In the genomic region with DNA sequence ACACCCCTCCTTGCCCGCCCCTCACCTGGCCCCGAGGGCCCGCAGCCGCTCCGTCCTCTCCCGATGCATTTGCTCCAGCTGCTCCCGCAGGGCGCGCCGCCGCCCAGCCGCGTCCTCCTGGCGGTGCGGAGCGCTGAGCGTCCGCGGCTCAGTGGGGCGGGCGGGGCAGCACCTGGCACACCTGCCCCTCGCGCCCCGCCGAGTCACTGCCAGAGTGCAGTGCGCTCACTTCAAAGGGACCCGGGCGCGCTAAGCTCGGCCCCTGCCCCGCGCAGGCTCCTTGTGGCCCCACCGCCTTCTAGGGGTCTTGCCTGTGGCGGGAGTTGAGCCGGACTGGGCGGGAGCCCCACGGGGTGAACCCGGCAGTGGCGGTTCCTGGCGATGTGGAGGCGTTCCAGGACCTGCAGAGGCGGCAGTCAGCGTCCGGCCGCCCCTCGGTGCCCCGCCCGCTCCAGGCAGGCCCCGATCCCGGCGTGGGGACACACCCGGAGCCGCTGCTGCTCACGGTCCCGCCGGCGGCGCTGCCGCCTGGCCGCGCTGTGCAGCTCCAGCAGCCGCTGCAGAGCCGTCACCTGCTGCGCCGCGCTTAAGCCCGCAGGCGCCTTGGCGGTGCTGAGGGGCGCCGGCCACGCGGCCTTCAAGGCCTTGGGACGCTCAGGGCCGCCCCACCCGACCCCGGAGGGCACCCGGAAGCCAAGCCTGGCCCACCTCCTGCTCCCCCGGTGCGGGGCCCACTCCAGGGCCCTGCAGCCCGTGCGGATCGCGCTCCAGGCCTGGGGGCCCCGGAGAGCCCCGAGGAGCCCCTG, we compare ENCODE assay signal across 8 cellular contexts. TPM values are rescaled to one million over a fixed set of nuclear protein-coding genes. Genes with fewer than 3 reads are reported as not detected.
DNase-seq lines count a peak whose midpoint lies in the region; ATAC-seq, FAIRE-seq and TF ChIP-seq lines count a peak whose summit lies in the region.

No MANE protein-coding gene starts in this region.

- no peak overlapping the region for H2AK5ac ChIP-seq in mesenchymal stem cell (ENCODE audit: low read length, severe bottlenecking)

- H3K18ac ChIP-seq in mesenchymal stem cell (ENCODE audit: low read depth in 1 of 2, low read length in 2 of 2): no peak overlapping the region

- POLR2A ChIA-PET in CD8-positive, alpha-beta T cell (lab: Charles Lee): interaction anchor here (0.7 to 1.6 kb wide), 2 partner anchors 130 to 522 kb away, joined by 4 read pairs; no protein-coding TSS in a partner anchor

- peaks cover 23% of the 10 kb centered on the region for H3K36me3 Mint-ChIP-seq in CD8-positive, alpha-beta T cell
- H3K36me3 Mint-ChIP-seq in stimulated activated naive B cell treated with anti-CD40 and anti-IgM and Interleukin-4, amounts not matched to agents 10 μg/mL and 1 μg/mL and 100 μg/mL, for 72 hours: peaks cover 29 to 35% of the 10 kb centered on the region in 2 donors

- H3K23ac ChIP-seq in mesenchymal stem cell (ENCODE audit: low read length in 2 of 2): peak overlapping the region in 1 of 2 experiments; percentile 10

- peak overlapping the region; percentile 58 for H3K9ac ChIP-seq in mesenchymal stem cell (ENCODE audit: low read length)

- peak overlapping the region; percentile 60 for H3K4me3 ChIP-seq in CD8-positive, alpha-beta T cell (ENCODE audit: low read depth, low read length)
- H3K4me3 ChIP-seq in Jurkat, Clone E6-1 (ENCODE audit: low read length): peak overlapping the region; percentile 47
- H3K4me3 ChIP-seq in mesenchymal stem cell (ENCODE audit: insufficient read depth in 1 of 2, low read depth in 1 of 2, low read length in 2 of 2): peak overlapping the region; percentile 51 to 68

- no peak for TF ChIP-seq POLR2A in H54 (IDR thresholded peaks at IDR 0.05; ENCODE audit: low read depth, low read length)

- no peak overlapping the region for H3K27ac ChIP-seq in CD8-positive, alpha-beta T cell (ENCODE audit: low read depth, low read length)
- H3K27ac ChIP-seq in mesenchymal stem cell (ENCODE audit: low read length, poor library complexity, severe bottlenecking): no peak overlapping the region

- peak overlapping the region; percentile 33 for H2AFZ ChIP-seq in mesenchymal stem cell (ENCODE audit: low read depth, low read length)

- FAIRE-seq in H54 (lab: Jason Lieb, UNC): no peak

- no peak overlapping the region for H2BK120ac ChIP-seq in mesenchymal stem cell (ENCODE audit: low read depth, low read length)

- no peaks in the 10 kb centered on the region for H3K9me3 Mint-ChIP-seq in CD8-positive, alpha-beta T cell
- H3K9me3 Mint-ChIP-seq in stimulated activated naive B cell treated with anti-CD40 and anti-IgM and Interleukin-4, amounts not matched to agents 10 μg/mL and 1 μg/mL and 100 μg/mL, for 72 hours: no peaks in the 10 kb centered on the region

- H3K79me1 ChIP-seq in mesenchymal stem cell (replicated peaks; ENCODE audit: low read length, poor library complexity, severe bottlenecking): peaks cover 14% of the 10 kb centered on the region

- H3K4me1 Mint-ChIP-seq in CD8-positive, alpha-beta T cell (ENCODE audit: low read depth): peaks cover 33% of the 10 kb centered on the region
- H3K4me1 Mint-ChIP-seq in stimulated activated naive B cell treated with anti-CD40 and anti-IgM and Interleukin-4, amounts not matched to agents 10 μg/mL and 1 μg/mL and 100 μg/mL, for 72 hours: peaks cover 31 to 53% of the 10 kb centered on the region in 2 donors

- H3K9me3 ChIP-seq in CD8-positive, alpha-beta T cell (ENCODE audit: low read length): no peaks in the 10 kb centered on the region
- no peaks in the 10 kb centered on the region for H3K9me3 ChIP-seq in mesenchymal stem cell (ENCODE audit: control insufficient read depth, low read length)

- peaks cover 8% of the 10 kb centered on the region for H3K4me1 ChIP-seq in CD8-positive, alpha-beta T cell (ENCODE audit: insufficient read depth, low read length)
- H3K4me1 ChIP-seq in mesenchymal stem cell (ENCODE audit: control insufficient read depth, insufficient read depth, low read depth, low read length): peaks cover 24% of the 10 kb centered on the region

- peak overlapping the region; percentile 76 for H3K4me3 Mint-ChIP-seq in CD8-positive, alpha-beta T cell
- peak overlapping the region; percentile 67 to 79 for H3K4me3 Mint-ChIP-seq in stimulated activated naive B cell treated with anti-CD40 and anti-IgM and Interleukin-4, amounts not matched to agents 10 μg/mL and 1 μg/mL and 100 μg/mL, for 72 hours

- no peaks in the 10 kb centered on the region for H3K27me3 ChIP-seq in CD8-positive, alpha-beta T cell (ENCODE audit: insufficient read depth, low read length)
- H3K27me3 ChIP-seq in mesenchymal stem cell (ENCODE audit: control insufficient read depth in 1 of 2, insufficient read depth in 1 of 2, low read length in 2 of 2): peaks cover 26 to 38% of the 10 kb centered on the region in 2 experiments

- H3K27me3 Mint-ChIP-seq in CD8-positive, alpha-beta T cell (ENCODE audit: low read depth): no peaks in the 10 kb centered on the region
- H3K27me3 Mint-ChIP-seq in stimulated activated naive B cell treated with anti-CD40 and anti-IgM and Interleukin-4, amounts not matched to agents 10 μg/mL and 1 μg/mL and 100 μg/mL, for 72 hours: peaks cover 10 to 19% of the 10 kb centered on the region in 2 donors

- no peak overlapping the region for H3K4ac ChIP-seq in mesenchymal stem cell (ENCODE audit: low read depth in 1 of 2, low read length in 2 of 2)

- DNase-seq in CD8-positive, alpha-beta T cell: peak in 5 of 7 experiments; percentile 11 to 71 (median 37)
- DNase-seq in Jurkat, Clone E6-1 (ENCODE audit: low read depth, low spot score): no peak
- peak; percentile 25 to 26 for DNase-seq in activated CD4-positive, alpha-beta T cell treated with anti-CD3 and anti-CD28 coated beads for 4 hours
- peak; percentile 22 for DNase-seq in effector CD4-positive, alpha-beta T cell
- DNase-seq in mesenchymal stem cell: peak; percentile 38
- peak; percentile 32 for DNase-seq in stimulated activated naive B cell treated with anti-CD40 and anti-IgM and Interleukin-4, amounts not matched to agents 10 μg/mL and 1 μg/mL and 100 μg/mL, for 72 hours
- DNase-seq in H54 (ENCODE audit: insufficient read length, low spot score): no peak

- H4K8ac ChIP-seq in mesenchymal stem cell (ENCODE audit: low read length): no peak overlapping the region

- CTCF ChIA-PET in CD8-positive, alpha-beta T cell (lab: Charles Lee): interaction anchor here (0.8 to 3.3 kb wide), 3 partner anchors 10 to 819 kb away, joined by 3 to 21 read pairs (median 3); no protein-coding TSS in a partner anchor

- ATAC-seq in CD8-positive, alpha-beta T cell: peak; percentile 77
- ATAC-seq in GM19397 (IDR thresholded peaks at IDR 0.05; ENCODE audit: unreplicated experiment): peak; percentile 69
- ATAC-seq in stimulated activated naive B cell treated with anti-CD40 and anti-IgM and Interleukin-4, amounts not matched to agents 10 μg/mL and 1 μg/mL and 100 μg/mL, for 72 hours (replicated peaks): peak; percentile 88 to 90

- H3K27ac Mint-ChIP-seq in CD8-positive, alpha-beta T cell: no peak overlapping the region
- no peak overlapping the region for H3K27ac Mint-ChIP-seq in stimulated activated naive B cell treated with anti-CD40 and anti-IgM and Interleukin-4, amounts not matched to agents 10 μg/mL and 1 μg/mL and 100 μg/mL, for 72 hours

- H3K36me3 ChIP-seq in CD8-positive, alpha-beta T cell (ENCODE audit: insufficient read depth, low read length): no peaks in the 10 kb centered on the region
- peaks cover 22 to 26% of the 10 kb centered on the region in 2 experiments for H3K36me3 ChIP-seq in mesenchymal stem cell (ENCODE audit: control insufficient read depth in 1 of 2, insufficient read depth in 2 of 2, low read depth in 1 of 2, low read length in 2 of 2)

- peak; percentile 13 for TF ChIP-seq CTCF in CD8-positive, alpha-beta T cell (IDR thresholded peaks at IDR 0.05)

- peak overlapping the region; percentile 99 for H3K4me2 ChIP-seq in mesenchymal stem cell (ENCODE audit: low read length, poor library complexity, severe bottlenecking)

- 2% methylated on average over 74 of the region's 86 CpGs for WGBS in mesenchymal stem cell

- H2BK15ac ChIP-seq in mesenchymal stem cell (ENCODE audit: low read depth, poor library complexity, severe bottlenecking): peak overlapping the region; percentile 12

- no peak overlapping the region for H3K14ac ChIP-seq in mesenchymal stem cell (ENCODE audit: low read length in 2 of 2)

- intact Hi-C loops in CD8-positive, alpha-beta T cell (cut with DNase I, micrococcal nuclease): loop anchor here (10.0 kb wide), 3 partner anchors 525 to 1215 kb away; partner anchors contain the start of genes RBM28 (in 1 of the 2) and SND1 (in 1 of the 2)

- H2BK5ac ChIP-seq in mesenchymal stem cell (ENCODE audit: low read depth, low read length, poor library complexity, severe bottlenecking): no peak overlapping the region

- no peak overlapping the region for H2BK12ac ChIP-seq in mesenchymal stem cell (ENCODE audit: low read length in 2 of 2)

- H4K91ac ChIP-seq in mesenchymal stem cell (ENCODE audit: low read length): no peak overlapping the region

RNA-seq across cellular contexts. Expression of gene ATP6V1F, which starts 6.7 kb away (rescaled TPM):
- total RNA-seq in CD8-positive, alpha-beta T cell: 10 to 100 TPM; 54.8 to 59.3 TPM
- 388 TPM for polyA plus RNA-seq in Jurkat, Clone E6-1 (2012; ENCODE audit: insufficient read depth, insufficient read length)
- 413 TPM for polyA plus RNA-seq in mesenchymal stem cell (2013, experiment 1 of 2)
- polyA plus RNA-seq in mesenchymal stem cell (2013, experiment 2 of 2): 407 TPM

RNA-seq across cellular contexts. Expression of gene FLNC, which starts 39.1 kb away (rescaled TPM):
- under 1 TPM in 1 of 2 experiments, not detected in 1; 0.03 TPM for total RNA-seq in CD8-positive, alpha-beta T cell
- 0.63 TPM for polyA plus RNA-seq in Jurkat, Clone E6-1 (2012; ENCODE audit: insufficient read depth, insufficient read length)
- 25.9 TPM for polyA plus RNA-seq in mesenchymal stem cell (2013, experiment 1 of 2)
- 23.7 TPM for polyA plus RNA-seq in mesenchymal stem cell (2013, experiment 2 of 2)

RNA-seq across cellular contexts. Expression of gene KCP, which starts 41.2 kb away (rescaled TPM):
- under 1 TPM; 0.19 to 0.43 TPM for total RNA-seq in CD8-positive, alpha-beta T cell
- polyA plus RNA-seq in Jurkat, Clone E6-1 (2012; ENCODE audit: insufficient read depth, insufficient read length): 2.0 TPM
- polyA plus RNA-seq in mesenchymal stem cell (2013, experiment 1 of 2): 3.4 TPM
- polyA plus RNA-seq in mesenchymal stem cell (2013, experiment 2 of 2): 3.1 TPM

Comparison
In these comparisons a context has a peak if more than half of its experiments do, and no peak if none do; other contexts are left out.
1. DNase-seq: peak in CD8-positive, alpha-beta T cell (5 of 7), activated CD4-positive, alpha-beta T cell treated with anti-CD3 and anti-CD28 coated beads for 4 hours (2 of 2), effector CD4-positive, alpha-beta T cell (single experiment), mesenchymal stem cell (single experiment) and stimulated activated naive B cell treated with anti-CD40 and anti-IgM and Interleukin-4, amounts not matched to agents 10 μg/mL and 1 μg/mL and 100 μg/mL, for 72 hours (single experiment); none in Jurkat, Clone E6-1 (single experiment) and H54 (single experiment).
2. Peak in every context shown above with its lines, with median percentiles within 50 percentile points of each other: ATAC-seq and H3K4me3 ChIP-seq.